1 cellular context compared by ENCODE assay signal in genomic region chr17:74987909-74988711, GRCh38.
A peak's percentile ranks its signal among the peaks of the same experiment; 100 is the strongest.
TF ChIP-seq lines count a peak whose summit lies in the region.

No MANE protein-coding gene starts in this region.

TF ChIP-seq in GM12878, 131 proteins besides CTCF, POLR2A, EP300 and RAD21:
- TF ChIP-seq LARP7 (IDR thresholded peaks at IDR 0.05), result 0 out of 2 replicates have a peak, but pooled peaks have one; percentile 6
- TF ChIP-seq EZH2 (IDR thresholded peaks at IDR 0.05; ENCODE audit: borderline replicate concordance, control insufficient read depth, low read depth, low read length), result 0 out of 2 replicates have a peak, but pooled peaks have one; percentile 14
- TF ChIP-seq HDGF (IDR thresholded peaks at IDR 0.05), result no peak
- peak; percentile 99 for TF ChIP-seq SUZ12 (IDR thresholded peaks at IDR 0.05; ENCODE audit: unreplicated experiment)
